In genomic region chr3:32602206-32602605, GRCh38 we compare ENCODE assay signal across 1 cellular context.
TF ChIP-seq lines count a peak whose summit lies in the region.

No MANE protein-coding gene starts in this region.

TF ChIP-seq in SK-N-SH treated with all-trans-retinoic acid at 6 μM for 48 hours, 23 proteins besides CTCF, POLR2A, EP300 and RAD21 (continued from another document):
- TF ChIP-seq CSRNP3 (CRISPR knock-in tag; IDR thresholded peaks at IDR 0.05) (no peak), GLIS3 (CRISPR knock-in tag; IDR thresholded peaks at IDR 0.05) (no peak), ZFP3 (CRISPR knock-in tag; IDR thresholded peaks at IDR 0.05) (no peak), ESRRG (CRISPR knock-in tag; IDR thresholded peaks at IDR 0.05) (no peak), ZFP30 (CRISPR knock-in tag; IDR thresholded peaks at IDR 0.05) (no peak), ZNF70 (CRISPR knock-in tag; IDR thresholded peaks at IDR 0.05) (no peak)
